3 cellular contexts compared by ENCODE assay signal in genomic region chr9:134759913-134760312, GRCh38.
TF ChIP-seq lines count a peak whose summit lies in the region.

No MANE protein-coding gene starts in this region.

TF ChIP-seq in HepG2, 621 proteins besides CTCF, POLR2A, EP300 and RAD21:
- TF ChIP-seq ZNF768 (CRISPR knock-in tag; IDR thresholded peaks at IDR 0.05) (no peak), MNT (IDR thresholded peaks at IDR 0.05) (0 out of 2 replicates have a peak, but pooled peaks have one; percentile 3), GABPA (IDR thresholded peaks at IDR 0.05; ENCODE audit: low read depth, low read length) (no peak), GABPA (CRISPR knock-in tag; IDR thresholded peaks at IDR 0.05; ENCODE audit: low read depth) (no peak)

TF ChIP-seq in IMR-90, 13 proteins besides CTCF, POLR2A, EP300 and RAD21:
- TF ChIP-seq NFE2L2 (IDR thresholded peaks at IDR 0.05; ENCODE audit: low read depth, low read length) (no peak), MAZ (IDR thresholded peaks at IDR 0.05; ENCODE audit: borderline replicate concordance, low read depth, low read length) (no peak), RCOR1 (IDR thresholded peaks at IDR 0.05; ENCODE audit: insufficient replicate concordance, low read length) (no peak), MAFK (IDR thresholded peaks at IDR 0.05; ENCODE audit: low read depth, low read length) (no peak), MXI1 (IDR thresholded peaks at IDR 0.05; ENCODE audit: borderline replicate concordance, low read depth, low read length) (no peak), RFX5 (IDR thresholded peaks at IDR 0.05; ENCODE audit: low read depth, low read length) (no peak), ELK1 (IDR thresholded peaks at IDR 0.05; ENCODE audit: borderline replicate concordance, low read depth, low read length) (no peak), CHD1 (IDR thresholded peaks at IDR 0.05; ENCODE audit: low read depth, low read length) (no peak), FOS (IDR thresholded peaks at IDR 0.05; ENCODE audit: low read depth, low read length) (no peak), SMC3 (IDR thresholded peaks at IDR 0.05; ENCODE audit: low read depth, low read length) (no peak), USF2 (IDR thresholded peaks at IDR 0.05; ENCODE audit: low read depth, low read length) (no peak), CEBPB (IDR thresholded peaks at IDR 0.05; ENCODE audit: low read depth, low read length) (no peak), BHLHE40 (IDR thresholded peaks at IDR 0.05; ENCODE audit: low read depth, low read length) (no peak)

TF ChIP-seq in H1, 55 proteins besides CTCF, POLR2A, EP300 and RAD21:
- no peak for TF ChIP-seq TCF12 (IDR thresholded peaks at IDR 0.05; ENCODE audit: low read depth, low read length)
- TF ChIP-seq ATF3 (IDR thresholded peaks at IDR 0.05; ENCODE audit: insufficient read depth, low read depth, low read length) = no peak
- TF ChIP-seq NRF1 (IDR thresholded peaks at IDR 0.05; ENCODE audit: low read depth, low read length) = no peak
- no peak for TF ChIP-seq FOSL1 (IDR thresholded peaks at IDR 0.05; ENCODE audit: insufficient read depth, low read depth, low read length)
- TF ChIP-seq CHD7 (IDR thresholded peaks at IDR 0.05; ENCODE audit: insufficient replicate concordance, low read length) = no peak
- TF ChIP-seq MAFK (IDR thresholded peaks at IDR 0.05; ENCODE audit: low read depth, low read length) = no peak
- TF ChIP-seq RXRA (IDR thresholded peaks at IDR 0.05; ENCODE audit: insufficient read depth, low read depth, low read length) = no peak
- TF ChIP-seq CTBP2 (IDR thresholded peaks at IDR 0.05; ENCODE audit: borderline replicate concordance, insufficient read depth, insufficient read length, low read length) = no peak
- TF ChIP-seq SIX5 (IDR thresholded peaks at IDR 0.05; ENCODE audit: low read depth, low read length) = no peak
